Comparison of ENCODE assay signal across 8 cellular contexts in the genomic region with DNA sequence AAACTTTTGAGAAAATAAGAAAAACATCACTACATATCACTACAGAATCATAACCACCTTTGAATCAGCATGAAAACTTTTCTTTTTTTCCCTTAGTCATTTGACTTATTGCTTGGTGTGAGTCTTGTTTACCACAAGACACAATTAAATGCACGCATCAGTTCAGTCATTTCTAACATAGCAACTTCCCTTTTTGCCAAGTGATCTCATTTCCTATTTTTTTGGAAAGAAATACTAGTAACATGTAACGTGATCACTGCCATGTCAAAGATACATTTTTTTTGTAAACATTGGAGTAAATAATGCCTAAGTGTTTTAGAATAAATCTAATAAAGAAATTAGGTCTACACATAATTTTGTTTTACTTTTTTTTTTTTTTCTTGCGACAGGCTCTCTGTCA.
A peak's percentile ranks its signal among the peaks of the same experiment; 100 is the strongest.
DNase-seq lines count a peak whose midpoint lies in the region; ATAC-seq, FAIRE-seq and TF ChIP-seq lines count a peak whose summit lies in the region.

No MANE protein-coding gene starts in this region.

- no peak for FAIRE-seq in RCC 7860 (lab: Jason Lieb, UNC)

- peak; percentile 76 for ATAC-seq in GM21619 (IDR thresholded peaks at IDR 0.05; ENCODE audit: unreplicated experiment)
- peak; percentile 83 for ATAC-seq in HG03571 (IDR thresholded peaks at IDR 0.05; ENCODE audit: unreplicated experiment)

- H3K4me3 ChIP-seq in GM12864 (ENCODE audit: low read depth, low read length), result no peak overlapping the region
- no peak overlapping the region for H3K4me3 ChIP-seq in fibroblast of mammary gland (ENCODE audit: control insufficient read depth, low read depth, low read length)

- TF ChIP-seq CTCF in GM12864 (IDR thresholded peaks at IDR 0.05; ENCODE audit: low read depth, low read length, missing control alignments) (no peak), fibroblast of mammary gland (conservative IDR thresholded peaks at IDR 0.05; ENCODE audit: control insufficient read depth, insufficient read depth, low read depth, low read length) (no peak)

- DNase-seq in GM12864 (ENCODE audit: low read depth) (peak; percentile 27), fibroblast of mammary gland (ENCODE audit: low read depth) (peak; percentile 91), kidney glomerular epithelial cell (lab: John Stamatoyannopoulos, UW) (no peak), RCC 7860 (ENCODE audit: low spot score) (no peak)
- DNase-seq in stimulated activated naive CD4-positive, alpha-beta T cell treated with Interleukin-2 at 50 U/mL for 16 hours (lab: John Stamatoyannopoulos, UW), result no peak
- DNase-seq in stimulated activated CD4-positive, alpha-beta T cell treated with anti-CD3 and anti-CD28 coated beads, Interleukin-4, amount 100 ng/mL, for 4 hours, result no peak

Comparison
In these comparisons a context has a peak if more than half of its experiments do, and no peak if none do; other contexts are left out.
1. DNase-seq: peak in GM12864 (single experiment) and fibroblast of mammary gland (single experiment); none in stimulated activated naive CD4-positive, alpha-beta T cell treated with Interleukin-2 at 50 U/mL for 16 hours (single experiment), kidney glomerular epithelial cell (single experiment), stimulated activated CD4-positive, alpha-beta T cell treated with anti-CD3 and anti-CD28 coated beads, Interleukin-4, amount 100 ng/mL, for 4 hours (0 of 2) and RCC 7860 (single experiment).